ENCODE assay signal across 17 cellular contexts in genomic region chr17:50768348-50768761, GRCh38. TPM values are rescaled to one million over a fixed set of nuclear protein-coding genes. Genes with fewer than 3 reads are reported as not detected.
DNase-seq lines count a peak whose midpoint lies in the region; ATAC-seq and TF ChIP-seq lines count a peak whose summit lies in the region.
"Had no signal": no experiment of that assay in that cellular context is flagged by ENCODE, and none has a peak within 500 bp of the region (broad histone marks: within the 10 kb centered on the region; RNA-seq: fewer than 3 reads in every experiment).

No MANE protein-coding gene starts in this region.

- H3K27me3 ChIP-seq in Peyer's patch (no peaks in the 10 kb centered on the region), upper lobe of right lung (no peaks in the 10 kb centered on the region), neuronal stem cell (ENCODE audit: control insufficient read depth in 3 of 3, insufficient read depth in 3 of 3, low read depth in 1 of 3, low read length in 3 of 3) (peaks cover 0 to 6% (median 0%) of the 10 kb centered on the region in 3 experiments)
- H3K27me3 ChIP-seq: adrenal gland, gastrocnemius medialis had no signal

- H3K4me1 Mint-ChIP-seq in activated T-cell treated with anti-CD3 and anti-CD28 coated beads, Interleukin-2, amount 50 U/mL, for 24 hours (ENCODE audit: low read depth), result peaks cover 4% of the 10 kb centered on the region
- H3K4me1 Mint-ChIP-seq in stimulated activated memory B cell treated with anti-CD40 and anti-IgM and Interleukin-4, amounts not matched to agents 10 μg/mL and 1 μg/mL and 100 μg/mL, for 72 hours, result peaks cover 39% of the 10 kb centered on the region

- no peaks in the 10 kb centered on the region for H3K9me3 Mint-ChIP-seq in activated T-cell treated with anti-CD3 and anti-CD28 coated beads, Interleukin-2, amount 50 U/mL, for 24 hours
- H3K9me3 Mint-ChIP-seq in stimulated activated memory B cell treated with anti-CD40 and anti-IgM and Interleukin-4, amounts not matched to agents 10 μg/mL and 1 μg/mL and 100 μg/mL, for 72 hours, result no peaks in the 10 kb centered on the region
- H3K9me3 Mint-ChIP-seq: activated T-cell treated with anti-CD3 and anti-CD28 coated beads, Interleukin-2, amount 50 U/mL, for 4 hours had no signal

- H2BK5ac ChIP-seq in neuronal stem cell (ENCODE audit: low read length), result no peak overlapping the region

- TF ChIP-seq POLR2A in Peyer's patch (IDR thresholded peaks at IDR 0.05), result peak in 1 of 2 donors; percentile 74

- intact Hi-C loops in upper lobe of right lung (cut with DNase I), result no loop called here

- H3K4me3 ChIP-seq in Peyer's patch, result no peak overlapping the region
- no peak overlapping the region for H3K4me3 ChIP-seq in upper lobe of right lung
- H3K4me3 ChIP-seq in neuronal stem cell (ENCODE audit: low read length in 2 of 2), result no peak overlapping the region
- H3K4me3 ChIP-seq: adrenal gland, gastrocnemius medialis had no signal

- DNase-seq in activated T-cell treated with anti-CD3 and anti-CD28 coated beads, Interleukin-2, amount 50 U/mL, for 24 hours, result peak; percentile 21
- no peak for DNase-seq in activated T-cell treated with anti-CD3 and anti-CD28 coated beads for 4 hours
- DNase-seq in Peyer's patch, result peak in 2 of 3 donors; percentile 95 to 96
- DNase-seq in left lobe of liver (ENCODE audit: low spot score), result peak; percentile 89
- DNase-seq in upper lobe of right lung, result peak; percentile 77
- no peak for DNase-seq in SK-N-DZ (ENCODE audit: low spot score)
- DNase-seq in neuronal stem cell (ENCODE audit: low spot score), result no peak
- DNase-seq: activated T-cell treated with anti-CD3 and anti-CD28 coated beads, Interleukin-2, amount 50 U/mL, for 4 hours; dermis blood vessel endothelial cell; gastrocnemius medialis; NCI-H226; occipital lobe had no signal

- no peak overlapping the region for H2AFZ ChIP-seq in neuronal stem cell (ENCODE audit: low read length)

- H4K91ac ChIP-seq in neuronal stem cell (ENCODE audit: low read depth, low read length, poor library complexity), result no peak overlapping the region

- no peak overlapping the region for H3K27ac Mint-ChIP-seq in activated T-cell treated with anti-CD3 and anti-CD28 coated beads, Interleukin-2, amount 50 U/mL, for 24 hours
- no peak overlapping the region for H3K27ac Mint-ChIP-seq in stimulated activated memory B cell treated with anti-CD40 and anti-IgM and Interleukin-4, amounts not matched to agents 10 μg/mL and 1 μg/mL and 100 μg/mL, for 72 hours

- TF ChIP-seq CTCF in Peyer's patch (IDR thresholded peaks at IDR 0.05), result no peak
- no peak for TF ChIP-seq CTCF in upper lobe of right lung (IDR thresholded peaks at IDR 0.05)

- H3K9me3 ChIP-seq in Peyer's patch (no peaks in the 10 kb centered on the region), upper lobe of right lung (no peaks in the 10 kb centered on the region), neuronal stem cell (replicated peaks in 1 of 2; ENCODE audit: control insufficient read depth in 2 of 2, insufficient read depth in 1 of 2, low read depth in 1 of 2, low read length in 2 of 2) (peaks cover 0 to 1% of the 10 kb centered on the region in 2 donors)
- H3K9me3 ChIP-seq: adrenal gland, gastrocnemius medialis had no signal

- WGBS in neuronal stem cell (ENCODE audit: extremely low coverage in 2 of 2, insufficient read length in 2 of 2, insufficient replicate concordance in 1 of 2), 2 donors, result 100% methylated on average over 1 of the region's 7 CpGs; no CpG with 5 or more reads in 1 of the 2 donors

- H3K23ac ChIP-seq in neuronal stem cell (ENCODE audit: low read depth, low read length, poor library complexity), result no peak overlapping the region

- no peak overlapping the region for H2AK5ac ChIP-seq in neuronal stem cell (ENCODE audit: low read depth, low read length)

- H3K27ac ChIP-seq in Peyer's patch (peak overlapping the region in 3 of 4 donors; percentile 82 to 96 (median 94)), upper lobe of right lung (no peak overlapping the region), neuronal stem cell (replicated peaks; ENCODE audit: low read length) (no peak overlapping the region)
- H3K27ac ChIP-seq: adrenal gland, gastrocnemius medialis, KMS-11 had no signal

- H3K36me3 ChIP-seq in Peyer's patch (no peaks in the 10 kb centered on the region), upper lobe of right lung (no peaks in the 10 kb centered on the region), neuronal stem cell (replicated peaks in 1 of 2; ENCODE audit: control insufficient read depth in 2 of 2, insufficient read depth in 2 of 2, low read length in 2 of 2) (no peaks in the 10 kb centered on the region)
- H3K36me3 ChIP-seq: adrenal gland, gastrocnemius medialis had no signal

- peak; percentile 53 for ATAC-seq in left lobe of liver
- peak; percentile 77 for ATAC-seq in upper lobe of right lung
- no peak for ATAC-seq in stimulated activated memory B cell treated with anti-CD40 and anti-IgM and Interleukin-4, amounts not matched to agents 10 μg/mL and 1 μg/mL and 100 μg/mL, for 72 hours
- ATAC-seq: activated T-cell treated with anti-CD3 and anti-CD28 coated beads, Interleukin-2, amount 50 U/mL, for 4 hours; gastrocnemius medialis had no signal

- no peak overlapping the region for H2BK120ac ChIP-seq in neuronal stem cell (ENCODE audit: low read depth, low read length)

- no peaks in the 10 kb centered on the region for H3K36me3 Mint-ChIP-seq in activated T-cell treated with anti-CD3 and anti-CD28 coated beads, Interleukin-2, amount 50 U/mL, for 24 hours (ENCODE audit: low read depth)
- H3K36me3 Mint-ChIP-seq in stimulated activated memory B cell treated with anti-CD40 and anti-IgM and Interleukin-4, amounts not matched to agents 10 μg/mL and 1 μg/mL and 100 μg/mL, for 72 hours, result no peaks in the 10 kb centered on the region

- peaks cover 6% of the 10 kb centered on the region for H3K27me3 Mint-ChIP-seq in activated T-cell treated with anti-CD3 and anti-CD28 coated beads, Interleukin-2, amount 50 U/mL, for 24 hours
- no peaks in the 10 kb centered on the region for H3K27me3 Mint-ChIP-seq in stimulated activated memory B cell treated with anti-CD40 and anti-IgM and Interleukin-4, amounts not matched to agents 10 μg/mL and 1 μg/mL and 100 μg/mL, for 72 hours

- no peak overlapping the region for H3K4ac ChIP-seq in neuronal stem cell (ENCODE audit: low read length)

- peaks cover 0 to 32% (median 7%) of the 10 kb centered on the region in 4 donors for H3K4me1 ChIP-seq in Peyer's patch
- peaks cover 16% of the 10 kb centered on the region for H3K4me1 ChIP-seq in upper lobe of right lung
- peaks cover 3 to 36% of the 10 kb centered on the region in 2 donors for H3K4me1 ChIP-seq in neuronal stem cell (ENCODE audit: control insufficient read depth in 2 of 2, insufficient read depth in 1 of 2, low read depth in 1 of 2, low read length in 2 of 2)

- H4K8ac ChIP-seq in neuronal stem cell (ENCODE audit: low read depth, low read length), result no peak overlapping the region

- no peak overlapping the region for H2BK12ac ChIP-seq in neuronal stem cell (ENCODE audit: low read length)

- H3K4me3 Mint-ChIP-seq in activated T-cell treated with anti-CD3 and anti-CD28 coated beads, Interleukin-2, amount 50 U/mL, for 24 hours, result no peak overlapping the region
- no peak overlapping the region for H3K4me3 Mint-ChIP-seq in stimulated activated memory B cell treated with anti-CD40 and anti-IgM and Interleukin-4, amounts not matched to agents 10 μg/mL and 1 μg/mL and 100 μg/mL, for 72 hours
- H3K4me3 Mint-ChIP-seq: activated T-cell treated with anti-CD3 and anti-CD28 coated beads, Interleukin-2, amount 50 U/mL, for 4 hours had no signal

- H3K18ac ChIP-seq in neuronal stem cell (ENCODE audit: low read length), result no peak overlapping the region

- H2BK15ac ChIP-seq in neuronal stem cell (ENCODE audit: low read length), result no peak overlapping the region

- no peaks in the 10 kb centered on the region for H3K79me1 ChIP-seq in neuronal stem cell (ENCODE audit: low read depth, low read length)

- no peak overlapping the region for H3K4me2 ChIP-seq in neuronal stem cell (ENCODE audit: insufficient read depth, low read length, poor library complexity, severe bottlenecking)
- H3K4me2 ChIP-seq: KMS-11 had no signal

- H3K14ac ChIP-seq in neuronal stem cell (ENCODE audit: low read length), result no peak overlapping the region

- no peak overlapping the region for H3K9ac ChIP-seq in neuronal stem cell (ENCODE audit: low read depth, low read length, poor library complexity)
- H3K9ac ChIP-seq: KMS-11 had no signal

RNA-seq across cellular contexts. Expression of gene ANKRD40CL, which starts 1.0 kb away (rescaled TPM):
- 100 to 1,000 TPM in 3 of 4 donors, 1 to 10 TPM in 1; 9.9 to 150 (median 139) TPM for total RNA-seq in Peyer's patch
- total RNA-seq in left lobe of liver, result not detected
- total RNA-seq in upper lobe of right lung, result not detected
- not detected in 2 replicates for polyA plus RNA-seq in SK-N-DZ (2014; cell fraction: cytosol; rRNA removed)
- polyA plus RNA-seq in SK-N-DZ (2014; cell fraction: nucleus; rRNA removed), result not detected in 2 replicates
- polyA plus RNA-seq in neuronal stem cell (2013, experiment 1 of 2), result not detected
- polyA plus RNA-seq in neuronal stem cell (2013, experiment 2 of 2), result not detected
- total RNA-seq: activated T-cell treated with anti-CD3 and anti-CD28 coated beads, Interleukin-2, amount 50 U/mL, for 4 hours; adrenal gland; Daoy; dermis blood vessel endothelial cell; gastrocnemius medialis; occipital lobe; SK-MEL-5 had no signal
- polyA plus RNA-seq: adrenal gland had no signal

RNA-seq across cellular contexts. Expression of gene LUC7L3, which starts 49.0 kb away (rescaled TPM):
- total RNA-seq in Peyer's patch (1,000 to 10,000 TPM in 1 of 4 donors, 100 to 1,000 TPM in 2, 10 to 100 TPM in 1; 77.2 to 1,326 (median 139) TPM), left lobe of liver (43.6 TPM), upper lobe of right lung (105 TPM)
- 165 and 184 TPM in 2 replicates for polyA plus RNA-seq in SK-N-DZ (2014; cell fraction: cytosol; rRNA removed)
- polyA plus RNA-seq in SK-N-DZ (2014; cell fraction: nucleus; rRNA removed), result 1,147 and 2,499 TPM in 2 replicates
- 430 TPM for polyA plus RNA-seq in neuronal stem cell (2013, experiment 1 of 2)
- polyA plus RNA-seq in neuronal stem cell (2013, experiment 2 of 2), result 437 TPM

Comparison
In these comparisons a context has a peak if more than half of its experiments do, and no peak if none do; other contexts are left out.
1. DNase-seq: peak in activated T-cell treated with anti-CD3 and anti-CD28 coated beads, Interleukin-2, amount 50 U/mL, for 24 hours (single experiment), Peyer's patch (2 of 3), left lobe of liver (single experiment) and upper lobe of right lung (single experiment); none in activated T-cell treated with anti-CD3 and anti-CD28 coated beads for 4 hours (single experiment), SK-N-DZ (single experiment) and neuronal stem cell (single experiment).
2. H3K27ac ChIP-seq: peak in Peyer's patch (3 of 4); none in upper lobe of right lung (single experiment) and neuronal stem cell (single experiment).